9 cellular contexts compared by ENCODE assay signal in the genomic region with DNA sequence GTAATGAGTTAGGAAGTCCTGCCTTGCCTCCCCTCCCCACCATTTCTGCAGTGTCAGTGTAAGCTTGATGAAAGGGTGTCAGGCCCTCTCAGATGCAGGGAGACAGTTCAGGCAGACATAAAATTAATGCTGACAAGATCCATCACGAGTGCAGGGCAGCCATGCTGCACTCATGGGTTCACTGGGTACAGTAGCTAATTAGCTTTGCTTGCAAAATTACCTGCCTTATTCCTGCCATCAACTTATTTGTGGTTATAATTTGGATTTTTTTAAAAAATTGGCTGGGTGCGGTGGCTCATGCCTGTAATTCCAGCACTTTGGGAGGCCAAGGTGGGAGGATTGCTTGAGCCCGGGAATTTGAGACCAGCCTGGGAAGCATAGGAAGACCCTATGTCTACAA.
"Had no signal": no experiment of that assay in that cellular context is flagged by ENCODE, and none has a peak within 500 bp of the region (broad histone marks: within the 10 kb centered on the region; RNA-seq: fewer than 3 reads in every experiment).

No MANE protein-coding gene starts in this region.

- ATAC-seq: HCT116 had no signal

- H3K4me3 ChIP-seq: GM23248, HAP-1 had no signal

- H2AFZ ChIP-seq: GM23248 had no signal

- H3K9me3 ChIP-seq: HAP-1 had no signal

- H3K9me3 Mint-ChIP-seq: HFFc6 had no signal

- DNase-seq: GM23248, GOT3, H7, HFFc6, IMR-90, KBM-7 had no signal

- H3K9ac ChIP-seq: GM23248 had no signal

- H3K4me1 ChIP-seq: HAP-1 had no signal

- H3K27ac ChIP-seq: GM23248, HL-60 had no signal

- H3K36me3 ChIP-seq: HAP-1 had no signal

- H3K4me3 Mint-ChIP-seq: HFFc6 had no signal

- H3K27ac Mint-ChIP-seq: HFFc6 had no signal
